26 cellular contexts compared by ENCODE assay signal in genomic region chr17:48623583-48623982, GRCh38. TPM values are rescaled to one million over a fixed set of nuclear protein-coding genes. Genes with fewer than 3 reads are reported as not detected.
"Had no signal": no experiment of that assay in that cellular context is flagged by ENCODE, and none has a peak within 500 bp of the region (broad histone marks: within the 10 kb centered on the region; RNA-seq: fewer than 3 reads in every experiment).

No MANE protein-coding gene starts in this region.

- DNase-seq: activated CD4-positive, alpha-beta memory T cell treated with anti-CD3 and anti-CD28 coated beads, Interleukin-2, amount 10 ng/mL, durations not matched to agents 7 days and 5 days; activated CD4-positive, alpha-beta T cell treated with anti-CD3 and anti-CD28 coated beads for 4 hours; activated gamma-delta T cell treated with Interleukin-2 at 50 U/mL for 16 hours; activated naive CD8-positive, alpha-beta T cell treated with anti-CD3 and anti-CD28 coated beads for 36 hours; activated T-cell treated with anti-CD3 and anti-CD28 coated beads, Interleukin-2, amount 50 U/mL, for 72 hours; amygdala; dermis blood vessel endothelial cell; effector memory CD8-positive, alpha-beta T cell; gastrocnemius medialis; heart right ventricle; left lung; mammary epithelial cell; naive thymus-derived CD8-positive, alpha-beta T cell; occipital lobe; stimulated activated CD4-positive, alpha-beta T cell treated with anti-CD3 and anti-CD28 coated beads, Interleukin-4, amount 100 ng/mL, for 4 hours; stimulated activated CD8-positive, alpha-beta memory T cell treated with anti-CD3 and anti-CD28 coated beads, Interleukin-4, amount 100 ng/mL, for 48 hours; stimulated activated naive CD4-positive, alpha-beta T cell treated with Interleukin-2 at 50 U/mL for 16 hours; substantia nigra; T-helper 1 cell had no signal

- H3K9me3 ChIP-seq: gastrocnemius medialis, heart right ventricle, left lung, right atrium auricular region, tibial nerve had no signal

- H3K36me3 Mint-ChIP-seq: activated naive CD8-positive, alpha-beta T cell treated with anti-CD3 and anti-CD28 coated beads for 36 hours had no signal

- H3K27ac Mint-ChIP-seq: activated CD4-positive, alpha-beta memory T cell treated with anti-CD3 and anti-CD28 coated beads, Interleukin-2, amount 10 ng/mL, durations not matched to agents 7 days and 5 days; activated naive CD8-positive, alpha-beta T cell treated with anti-CD3 and anti-CD28 coated beads for 36 hours; activated T-cell treated with anti-CD3 and anti-CD28 coated beads, Interleukin-2, amount 50 U/mL, for 72 hours; effector memory CD8-positive, alpha-beta T cell; progenitor cell of endocrine pancreas had no signal

- H3K27ac ChIP-seq: epithelial cell of prostate, gastrocnemius medialis, heart right ventricle, left lung, right atrium auricular region, skin epidermis, tibial nerve had no signal

- H3K36me3 ChIP-seq: gastrocnemius medialis, heart right ventricle, left lung, right atrium auricular region, tibial nerve had no signal

- H3K4me3 Mint-ChIP-seq: activated CD4-positive, alpha-beta memory T cell treated with anti-CD3 and anti-CD28 coated beads, Interleukin-2, amount 10 ng/mL, durations not matched to agents 7 days and 5 days; activated naive CD8-positive, alpha-beta T cell treated with anti-CD3 and anti-CD28 coated beads for 36 hours had no signal

- H3K9me3 Mint-ChIP-seq: activated CD4-positive, alpha-beta memory T cell treated with anti-CD3 and anti-CD28 coated beads, Interleukin-2, amount 10 ng/mL, durations not matched to agents 7 days and 5 days; activated naive CD8-positive, alpha-beta T cell treated with anti-CD3 and anti-CD28 coated beads for 36 hours; activated T-cell treated with anti-CD3 and anti-CD28 coated beads, Interleukin-2, amount 50 U/mL, for 72 hours; effector memory CD8-positive, alpha-beta T cell had no signal

- H3K4me3 ChIP-seq: gastrocnemius medialis, heart right ventricle, left lung, right atrium auricular region, skin epidermis, tibial nerve had no signal

- ATAC-seq: activated T-cell treated with anti-CD3 and anti-CD28 coated beads, Interleukin-2, amount 50 U/mL, for 72 hours; effector memory CD8-positive, alpha-beta T cell; gastrocnemius medialis; heart right ventricle; left lung; naive thymus-derived CD8-positive, alpha-beta T cell had no signal

RNA-seq across cellular contexts. Expression of gene HOXB9, which starts 2.6 kb away (rescaled TPM):
- total RNA-seq: gastrocnemius medialis; heart right ventricle; left lung; naive thymus-derived CD8-positive, alpha-beta T cell; occipital lobe; progenitor cell of endocrine pancreas; right atrium auricular region had no signal
- polyA plus RNA-seq: heart right ventricle, mammary epithelial cell had no signal

RNA-seq across cellular contexts. Expression of gene HOXB8, which starts 8.5 kb away (rescaled TPM):
- total RNA-seq: activated CD4-positive, alpha-beta memory T cell treated with anti-CD3 and anti-CD28 coated beads, Interleukin-2, amount 10 ng/mL, durations not matched to agents 7 days and 5 days; activated naive CD8-positive, alpha-beta T cell treated with anti-CD3 and anti-CD28 coated beads for 36 hours; activated T-cell treated with anti-CD3 and anti-CD28 coated beads, Interleukin-2, amount 50 U/mL, for 72 hours; cerebellum; mammary epithelial cell; mucosa of gallbladder; naive thymus-derived CD8-positive, alpha-beta T cell; occipital lobe; right atrium auricular region had no signal
- polyA plus RNA-seq: heart right ventricle; mammary epithelial cell; naive thymus-derived CD8-positive, alpha-beta T cell had no signal

RNA-seq across cellular contexts. Expression of gene HOXB7, which starts 12.8 kb away (rescaled TPM):
- total RNA-seq: cerebellum; mammary epithelial cell; naive thymus-derived CD8-positive, alpha-beta T cell; occipital lobe had no signal

RNA-seq across cellular contexts. Expression of gene HOXB6, which starts 18.8 kb away (rescaled TPM):
- total RNA-seq: activated naive CD8-positive, alpha-beta T cell treated with anti-CD3 and anti-CD28 coated beads for 36 hours; cerebellum; naive thymus-derived CD8-positive, alpha-beta T cell; occipital lobe had no signal
- polyA plus RNA-seq: naive thymus-derived CD8-positive, alpha-beta T cell had no signal

RNA-seq across cellular contexts. Expression of gene HOXB5, which starts 30.0 kb away (rescaled TPM):
- total RNA-seq: activated naive CD8-positive, alpha-beta T cell treated with anti-CD3 and anti-CD28 coated beads for 36 hours; activated T-cell treated with anti-CD3 and anti-CD28 coated beads, Interleukin-2, amount 50 U/mL, for 72 hours; cerebellum; gastrocnemius medialis; mammary epithelial cell; naive thymus-derived CD8-positive, alpha-beta T cell; occipital lobe; right atrium auricular region had no signal
- polyA plus RNA-seq: mammary epithelial cell; naive thymus-derived CD8-positive, alpha-beta T cell had no signal
